1 cellular context compared by ENCODE assay signal in genomic region chr7:96157856-96158255, GRCh38.
TF ChIP-seq lines count a peak whose summit lies in the region.

No MANE protein-coding gene starts in this region.

TF ChIP-seq in GM23338, 12 proteins besides CTCF, POLR2A, EP300 and RAD21 (continued from another document):
- TF ChIP-seq CREB1 (CRISPR knock-in tag; IDR thresholded peaks at IDR 0.05; ENCODE audit: low read depth) (no peak), REST (IDR thresholded peaks at IDR 0.05; ENCODE audit: unreplicated experiment) (no peak), JUNB (IDR thresholded peaks at IDR 0.05; ENCODE audit: unreplicated experiment) (no peak)
